ENCODE assay signal across 1 cellular context in the genomic region with DNA sequence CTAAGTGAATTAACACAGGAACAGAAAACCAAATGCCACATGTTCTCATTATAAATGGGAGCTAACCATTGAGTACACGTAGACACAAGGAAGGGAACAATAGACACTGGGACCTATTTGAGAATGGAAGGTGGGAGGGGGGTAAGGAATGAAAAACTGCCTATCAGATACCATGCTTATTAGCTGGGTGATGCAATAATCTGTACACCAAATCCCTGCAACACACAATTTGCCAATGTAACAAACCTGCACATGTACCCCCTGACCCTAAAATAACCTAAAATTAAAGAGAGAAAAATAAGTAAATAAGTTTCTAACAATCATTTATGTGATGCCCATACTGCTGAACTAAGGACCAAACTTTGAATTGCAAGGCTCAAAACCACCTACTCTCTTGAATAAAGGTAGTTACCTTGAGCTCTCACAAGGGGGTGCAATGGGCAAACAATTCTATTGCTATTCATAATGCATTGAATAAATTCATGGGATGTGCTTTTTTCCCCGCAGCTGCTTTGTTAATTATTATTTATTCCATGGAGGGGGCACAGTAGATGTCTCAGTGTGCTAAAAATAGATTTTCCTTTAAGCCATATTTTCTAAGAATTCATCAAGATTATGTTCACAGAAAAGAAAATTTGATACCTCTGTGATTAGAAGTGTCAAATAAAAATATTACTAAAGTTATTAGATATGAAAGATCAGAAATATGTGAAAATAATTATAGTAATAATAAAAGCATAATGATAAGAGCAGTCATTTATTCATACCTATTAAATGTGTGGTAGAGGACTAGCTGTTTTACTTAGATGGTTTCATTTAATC.
A peak's percentile ranks its signal among the peaks of the same experiment; 100 is the strongest.
TF ChIP-seq lines count a peak whose summit lies in the region.

No MANE protein-coding gene starts in this region.

TF ChIP-seq in H1, 55 proteins besides CTCF, POLR2A, EP300 and RAD21:
- TF ChIP-seq CREB1 (IDR thresholded peaks at IDR 0.05): no peak
- peak; percentile 61; the same call in 1 of the 2 replicates for TF ChIP-seq CEBPB (IDR thresholded peaks at IDR 0.05; ENCODE audit: low read depth, low read length)
- TF ChIP-seq FOSL1 (IDR thresholded peaks at IDR 0.05; ENCODE audit: insufficient read depth, low read depth, low read length): no peak
- 0 out of 2 replicates have a peak, but pooled peaks have one; percentile 10 for TF ChIP-seq JUND (IDR thresholded peaks at IDR 0.05; ENCODE audit: low read length)
- no peak for TF ChIP-seq SP4 (IDR thresholded peaks at IDR 0.05; ENCODE audit: low read length)
- TF ChIP-seq CHD1 (IDR thresholded peaks at IDR 0.05; ENCODE audit: low read depth, low read length): no peak
TF ChIP-seq in H1: peak in this region for 2.
